Comparison of ENCODE assay signal across 8 cellular contexts in the genomic region with DNA sequence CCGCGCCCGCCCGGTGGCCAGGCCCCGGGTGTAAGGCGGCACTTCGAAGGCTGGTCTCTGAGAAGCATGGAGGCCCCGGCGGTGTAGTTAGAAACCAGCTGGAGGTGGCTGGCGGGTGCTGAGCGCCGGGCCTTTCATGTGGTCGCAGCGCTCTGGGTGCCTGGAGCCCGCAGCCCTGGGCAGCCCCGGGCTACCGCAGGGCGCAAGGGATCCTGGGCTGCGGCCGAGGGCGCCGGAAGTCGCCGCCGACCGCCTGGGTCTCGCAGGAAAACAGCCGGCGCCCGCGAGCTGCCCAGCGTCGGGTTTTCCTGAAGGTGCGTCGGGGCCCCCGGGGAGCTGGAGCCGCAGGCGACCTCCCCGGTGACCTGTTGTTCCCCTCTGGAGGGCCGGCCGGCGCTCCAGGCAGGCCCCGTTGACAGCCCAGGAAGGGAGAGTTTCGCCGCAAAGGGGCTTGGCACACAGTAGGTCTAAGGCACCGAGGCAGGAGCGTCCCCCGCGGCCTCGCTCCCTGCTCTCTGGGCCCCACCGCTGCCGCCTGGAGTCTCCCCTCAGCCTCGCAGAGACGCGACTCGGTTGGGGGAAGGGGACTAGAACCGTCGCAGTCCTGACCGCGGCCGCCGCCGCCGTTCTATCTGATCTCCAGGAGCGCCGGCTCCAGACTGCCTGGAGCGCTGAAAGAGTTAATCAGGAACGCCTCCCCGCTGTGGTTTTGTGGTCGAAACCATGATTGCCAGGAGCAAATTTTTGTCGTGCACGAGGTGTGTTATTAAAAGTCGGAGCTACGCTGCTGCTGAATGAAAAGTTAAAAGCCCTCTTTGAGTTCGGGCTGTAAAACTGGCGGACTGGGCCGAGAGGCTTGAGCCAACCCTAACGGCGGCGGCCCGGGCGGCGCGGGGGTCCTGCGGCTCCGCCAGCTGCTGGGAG. TPM values are rescaled to one million over a fixed set of nuclear protein-coding genes. Genes with fewer than 3 reads are reported as not detected.
A peak's percentile ranks its signal among the peaks of the same experiment; 100 is the strongest.
DNase-seq lines count a peak whose midpoint lies in the region; ATAC-seq and TF ChIP-seq lines count a peak whose summit lies in the region.

No MANE protein-coding gene starts in this region.

- H3K27me3 ChIP-seq in Karpas-422 (ENCODE audit: low read length) (0 out of 2 replicates have a peak, but pooled peaks cover 6% of the 10 kb centered on the region), left lung (peaks cover 14 to 76% of the 10 kb centered on the region in 2 donors)

- H3K9ac ChIP-seq in Karpas-422 (ENCODE audit: low read length): peak overlapping the region; percentile 76

- no peaks in the 10 kb centered on the region for H3K9me3 ChIP-seq in Karpas-422 (ENCODE audit: low read length)
- no peaks in the 10 kb centered on the region for H3K9me3 ChIP-seq in left lung

- no peaks in the 10 kb centered on the region for H3K36me3 ChIP-seq in Karpas-422 (ENCODE audit: insufficient read depth, low read length)
- H3K36me3 ChIP-seq in left lung: no peaks in the 10 kb centered on the region

- intact Hi-C loops in left lung (cut with DNase I): no loop called here

- ATAC-seq in GM19035 (IDR thresholded peaks at IDR 0.05; ENCODE audit: unreplicated experiment): peak; percentile 71
- ATAC-seq in left lung: peak; percentile 75
- ATAC-seq in GM21526 (IDR thresholded peaks at IDR 0.05; ENCODE audit: low FRiP score, unreplicated experiment): no peak

- H2AFZ ChIP-seq in Karpas-422 (ENCODE audit: low read length): peak overlapping the region; percentile 87

- CTCF ChIA-PET in AG04449 (lab: Yijun Ruan, JAX): interaction anchor here (0.9 to 2.8 kb wide), 4 partner anchors 9 to 121 kb away, joined by 3 to 10 read pairs (median 5); no protein-coding TSS in a partner anchor

- POLR2A ChIA-PET in AG04449 (lab: Yijun Ruan, JAX): interaction anchor here (0.6 to 1.6 kb wide), 4 partner anchors 8 to 131 kb away, joined by 3 to 4 read pairs (median 4); no protein-coding TSS in a partner anchor

- H3K4me3 ChIP-seq in AG04449 (ENCODE audit: low read depth, low read length) (peak overlapping the region; percentile 53), Karpas-422 (ENCODE audit: low read length) (peak overlapping the region; percentile 71), choroid plexus epithelial cell (ENCODE audit: low read depth, low read length) (peak overlapping the region; percentile 52), left lung (peak overlapping the region; percentile 44 to 48)

- no peaks in the 10 kb centered on the region for H3K79me2 ChIP-seq in Karpas-422 (ENCODE audit: low read length)

- H4K20me1 ChIP-seq in Karpas-422 (ENCODE audit: insufficient read depth, low read depth, low read length): no peaks in the 10 kb centered on the region

- no peaks in the 10 kb centered on the region for H3K9me2 ChIP-seq in Karpas-422 (replicated peaks; ENCODE audit: insufficient read depth, low read length)

- H3K4me1 ChIP-seq in Karpas-422 (ENCODE audit: low read length) (peaks cover 47% of the 10 kb centered on the region), left lung (peaks cover 11 to 33% of the 10 kb centered on the region in 2 donors)

- H3K27ac ChIP-seq in Karpas-422 (ENCODE audit: low read length) (no peak overlapping the region), left lung (no peak overlapping the region)

- peak overlapping the region; percentile 83 for H3K4me2 ChIP-seq in Karpas-422 (ENCODE audit: low read depth, low read length, poor library complexity, severe bottlenecking)

- peak; percentile 29 for DNase-seq in AG04449 (ENCODE audit: low read depth, low spot score)
- DNase-seq in Karpas-422: peak; percentile 76
- peak; percentile 57 to 67 for DNase-seq in activated CD4-positive, alpha-beta T cell treated with anti-CD3 and anti-CD28 coated beads for 24 hours (ENCODE audit: low read depth in 2 of 2)
- peak; percentile 94 for DNase-seq in choroid plexus epithelial cell (ENCODE audit: low read depth)
- peak; percentile 68 to 86 for DNase-seq in left lung
- peak; percentile 58 to 80 (median 61) for DNase-seq in stimulated activated CD4-positive, alpha-beta T cell treated with anti-CD3 and anti-CD28 coated beads, TNF-alpha, amount 100 ng/mL, for 24 hours (ENCODE audit: low read depth in 3 of 3)

- TF ChIP-seq CTCF in AG04449 (IDR thresholded peaks at IDR 0.05; ENCODE audit: insufficient read depth, low read length, missing control alignments) (no peak), choroid plexus epithelial cell (conservative IDR thresholded peaks at IDR 0.05; ENCODE audit: low read depth, low read length) (no peak), left lung (IDR thresholded peaks at IDR 0.05) (no peak)

RNA-seq across cellular contexts. Expression of a gene that starts 2.8 kb away (rescaled TPM):
- total RNA-seq in Karpas-422 (2014; rRNA removed; shearing (Covaris generic); ENCODE audit: low replicate concordance): not detected in 2 replicates
- 1 to 10 TPM in 1 of 2 donors, not detected in 1; 1.6 TPM for total RNA-seq in left lung

Comparison
In these comparisons a context has a peak if more than half of its experiments do, and no peak if none do; other contexts are left out.
1. DNase-seq: peak in every context shown above with its lines; median percentile 94 in choroid plexus epithelial cell; 77 in left lung; 76 in Karpas-422; 62 in activated CD4-positive, alpha-beta T cell treated with anti-CD3 and anti-CD28 coated beads for 24 hours; 61 in stimulated activated CD4-positive, alpha-beta T cell treated with anti-CD3 and anti-CD28 coated beads, TNF-alpha, amount 100 ng/mL, for 24 hours; 29 in AG04449.